Comparison of ENCODE assay signal across 37 cellular contexts in the genomic region with DNA sequence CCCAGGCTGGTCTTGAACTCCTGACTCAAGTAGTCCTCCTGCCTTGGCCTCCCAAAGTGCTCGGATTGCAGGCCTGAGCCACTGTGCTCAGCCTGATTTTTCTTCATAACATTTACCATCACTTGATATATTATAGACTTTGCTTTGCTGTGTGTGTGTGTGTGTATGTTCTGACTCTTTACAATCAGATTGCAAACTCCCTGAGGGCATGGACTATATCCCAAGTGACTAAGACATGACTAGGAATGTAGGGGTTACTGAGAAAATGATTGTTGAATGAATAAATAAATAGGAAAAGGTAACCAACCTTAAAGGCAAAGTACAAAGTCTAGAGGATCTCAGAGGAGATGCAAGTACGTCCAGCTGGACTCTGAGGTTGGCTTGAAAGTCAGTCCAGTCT. TPM values are rescaled to one million over a fixed set of nuclear protein-coding genes. Genes with fewer than 3 reads are reported as not detected.
"Had no signal": no experiment of that assay in that cellular context is flagged by ENCODE, and none has a peak within 500 bp of the region (broad histone marks: within the 10 kb centered on the region; RNA-seq: fewer than 3 reads in every experiment).

No MANE protein-coding gene starts in this region.

- DNase-seq: activated B cell treated with CpG ODN at 0.5 μM for 24 hours; activated CD4-positive, alpha-beta memory T cell treated with anti-CD3 and anti-CD28 coated beads for 36 hours; activated CD4-positive, alpha-beta T cell treated with anti-CD3 and anti-CD28 coated beads for 4 hours; activated CD4-positive, alpha-beta T cell treated with anti-CD3 and anti-CD28 coated beads, Interleukin-2, amount 10 ng/mL, durations not matched to agents 24 days and 14 days; activated CD4-positive, alpha-beta T cell treated with anti-CD3 and anti-CD28 coated beads, Interleukin-2, amount 50 U/mL, for 1 hour; activated CD4-positive, alpha-beta T cell treated with anti-CD3 and anti-CD28 coated beads, Interleukin-2, amount 50 U/mL, for 4 hours; activated CD4-positive, CD25-positive, alpha-beta regulatory T cell treated with anti-CD3 and anti-CD28 coated beads, Interleukin-2, amount 50 U/mL, for 72 hours; activated CD8-positive, alpha-beta memory T cell treated with anti-CD3 and anti-CD28 coated beads, Interleukin-2, amount 50 U/mL, for 4 hours; activated CD8-positive, alpha-beta T cell treated with anti-CD3 and anti-CD28 coated beads for 36 hours; activated effector memory CD4-positive, alpha-beta T cell treated with anti-CD3 and anti-CD28 coated beads, Interleukin-2, amount 50 U/mL, for 16 hours; activated gamma-delta T cell treated with Interleukin-2 at 50 U/mL for 16 hours; activated naive CD4-positive, alpha-beta T cell; activated naive CD4-positive, alpha-beta T cell treated with anti-CD3 and anti-CD28 coated beads for 36 hours; activated naive CD4-positive, alpha-beta T cell treated with anti-CD3 and anti-CD28 coated beads, Interleukin-2, amount 50 U/mL, for 16 hours; activated naive CD8-positive, alpha-beta T cell treated with anti-CD3 and anti-CD28 coated beads for 36 hours; activated T-cell treated with anti-CD3 and anti-CD28 coated beads for 4 hours; activated T-cell treated with anti-CD3 and anti-CD28 coated beads, Interleukin-2, amount 50 U/mL, for 1 hour; activated T-cell treated with anti-CD3 and anti-CD28 coated beads, Interleukin-2, amount 50 U/mL, for 4 hours; activated T-cell treated with anti-CD3 and anti-CD28 coated beads, Interleukin-2, amount 50 U/mL, for 72 hours; adrenal gland; amniotic stem cell; aorta; body of pancreas; brain microvascular endothelial cell; central memory CD4-positive, alpha-beta T cell; T-helper 2 cell; T-helper 9 cell had no signal

- H3K36me3 ChIP-seq: adrenal gland, brain microvascular endothelial cell, breast epithelium had no signal

- ATAC-seq: activated CD8-positive, alpha-beta T cell treated with anti-CD3 and anti-CD28 coated beads for 36 hours; activated naive CD4-positive, alpha-beta T cell treated with anti-CD3 and anti-CD28 coated beads, Interleukin-2, amount 50 U/mL, for 72 hours; activated T-cell treated with anti-CD3 and anti-CD28 coated beads, Interleukin-2, amount 50 U/mL, for 4 hours; activated T-cell treated with anti-CD3 and anti-CD28 coated beads, Interleukin-2, amount 50 U/mL, for 72 hours; activated T-helper 17 cell treated with anti-CD3 and anti-CD28 coated beads, Interleukin-2, amount 50 U/mL, for 72 hours; body of pancreas had no signal

- H3K27me3 ChIP-seq: adrenal gland, body of pancreas, brain microvascular endothelial cell, breast epithelium had no signal

- H3K4me3 ChIP-seq: adrenal gland, body of pancreas, breast epithelium had no signal

- FAIRE-seq: astrocyte, colon, TTC549 had no signal

- H3K9me3 ChIP-seq: adrenal gland, body of pancreas had no signal

- H3K4me1 ChIP-seq: adrenal gland, breast epithelium had no signal

- H3K27ac ChIP-seq: adrenal gland, body of pancreas, brain microvascular endothelial cell, breast epithelium, VCaP had no signal

RNA-seq across cellular contexts. Expression of a gene that starts 9.6 kb away (rescaled TPM):
- total RNA-seq: activated CD4-positive, alpha-beta memory T cell treated with anti-CD3 and anti-CD28 coated beads for 36 hours; activated CD4-positive, alpha-beta T cell treated with anti-CD3 and anti-CD28 coated beads, Interleukin-2, amount 10 ng/mL, durations not matched to agents 24 days and 14 days; activated CD8-positive, alpha-beta memory T cell treated with anti-CD3 and anti-CD28 coated beads for 36 hours; activated CD8-positive, alpha-beta T cell treated with anti-CD3 and anti-CD28 coated beads for 36 hours; activated naive CD4-positive, alpha-beta T cell treated with anti-CD3 and anti-CD28 coated beads for 36 hours; activated naive CD4-positive, alpha-beta T cell treated with anti-CD3 and anti-CD28 coated beads, Interleukin-2, amount 50 U/mL, for 72 hours; activated naive CD8-positive, alpha-beta T cell treated with anti-CD3 and anti-CD28 coated beads for 36 hours; activated T-cell treated with anti-CD3 and anti-CD28 coated beads, Interleukin-2, amount 50 U/mL, for 4 hours; activated T-cell treated with anti-CD3 and anti-CD28 coated beads, Interleukin-2, amount 50 U/mL, for 72 hours; activated T-helper 1 cell treated with anti-CD3 and anti-CD28 coated beads, Interleukin-12 subunit alpha, Interleukin-12 subunit beta, Interleukin-2, Interleukin-4 antibody, amounts not matched to agents 30 ng/mL and 10 ng/mL and 1 ng/mL, durations not matched to agents 14 hours and 24 hours and 36 hours; activated T-helper 17 cell treated with anti-CD3 and anti-CD28 coated beads, Interleukin-2, amount 50 U/mL, for 72 hours; aorta; astrocyte; body of pancreas; cardiac septum had no signal
- polyA plus RNA-seq: aorta had no signal
